Comparison of ENCODE assay signal across 12 cellular contexts in genomic region chr2:31297751-31298150, GRCh38.
DNase-seq lines count a peak whose midpoint lies in the region; ATAC-seq, FAIRE-seq and TF ChIP-seq lines count a peak whose summit lies in the region.
"Had no signal": no experiment of that assay in that cellular context is flagged by ENCODE, and none has a peak within 500 bp of the region (broad histone marks: within the 10 kb centered on the region; RNA-seq: fewer than 3 reads in every experiment).

No MANE protein-coding gene starts in this region.

- DNase-seq in A549 (ENCODE audit: low read depth in 1 of 2, low spot score in 1 of 2), result peak; percentile 40 to 42
- peak; percentile 18 for DNase-seq in GM13977 (ENCODE audit: low spot score)
- DNase-seq in kidney epithelial cell (ENCODE audit: low read depth), result peak; percentile 56
- no peak for DNase-seq in NCI-H748 treated with DMSO at 0.1 percent for 48 hours (lab: John Stamatoyannopoulos, UW)
- no peak for DNase-seq in globus pallidus (ENCODE audit: low spot score)
- DNase-seq in immature natural killer cell, result no peak
- DNase-seq: activated CD4-positive, alpha-beta T cell treated with anti-CD3 and anti-CD28 coated beads, Interleukin-2, amount 50 U/mL, for 1 hour; NCI-H524 treated with DMSO at 0.1 percent for 48 hours; pancreas had no signal

- H3K27me3 ChIP-seq in kidney epithelial cell (ENCODE audit: control insufficient read depth, insufficient read depth, low read length), result no peaks in the 10 kb centered on the region
- H3K27me3 ChIP-seq: hepatocyte, pancreas had no signal

- H3K9me3 Mint-ChIP-seq in immature natural killer cell, result no peaks in the 10 kb centered on the region

- no peaks in the 10 kb centered on the region for H3K4me1 Mint-ChIP-seq in immature natural killer cell

- peak; percentile 45 to 52; a peak in 5 of 6 replicates for ATAC-seq in A549
- peak; percentile 25; the same call in 1 of the 3 replicates for ATAC-seq in SK-N-SH treated with all-trans-retinoic acid at 6 μM for 48 hours
- no peak for ATAC-seq in GM18511 (IDR thresholded peaks at IDR 0.05; ENCODE audit: unreplicated experiment)
- ATAC-seq: pancreas had no signal

- POLR2A ChIA-PET in A549 (lab: Yijun Ruan, JAX), result no interaction called here

- in situ Hi-C loops in GM13977 (cut with MboI; ENCODE audit: low pct_unique_long_range_greater_than_20kb, low sequenced_read_pairs, unreplicated experiment), result no loop called here

- no peak overlapping the region for H3K4me2 ChIP-seq in A549
- H3K4me2 ChIP-seq: hepatocyte had no signal

- no peaks in the 10 kb centered on the region for H3K9me3 ChIP-seq in A549
- H3K9me3 ChIP-seq: pancreas had no signal

- no peak overlapping the region for H3K27ac Mint-ChIP-seq in immature natural killer cell

- H3K4me1 ChIP-seq in A549, result peaks cover 10% of the 10 kb centered on the region; the same call in 2 of the 3 replicates
- H3K4me1 ChIP-seq: pancreas had no signal

- CTCF ChIA-PET in A549 (lab: Yijun Ruan, JAX), result interaction anchor here (0.9 to 1.2 kb wide), 4 partner anchors 15 to 64 kb away, joined by 3 read pairs; partner anchors contain the start of gene EHD3

- H3K36me3 ChIP-seq in kidney epithelial cell (ENCODE audit: control insufficient read depth, insufficient read depth, low read length), result no peaks in the 10 kb centered on the region
- H3K36me3 ChIP-seq: pancreas had no signal

- TF ChIP-seq EP300 in A549 (IDR thresholded peaks at IDR 0.05), result no peak

- 48% methylated on average over 1 of the region's 1 CpG for WGBS in A549 (ENCODE audit: missing lambda C conversion rate)

- TF ChIP-seq CTCF in A549 (IDR thresholded peaks at IDR 0.05) (no peak), GM13977 (IDR thresholded peaks at IDR 0.05; ENCODE audit: extremely low read depth, insufficient read depth, missing control alignments) (no peak), kidney epithelial cell (IDR thresholded peaks at IDR 0.05; ENCODE audit: insufficient read depth, low read length, poor library complexity, severe bottlenecking) (no peak)

- TF ChIP-seq RAD21 in A549 (conservative IDR thresholded peaks at IDR 0.05 in 1 of 2, IDR thresholded peaks at IDR 0.05 in 1 of 2), result no peak

- no peaks in the 10 kb centered on the region for H3K36me3 Mint-ChIP-seq in immature natural killer cell

- H3K27ac ChIP-seq in A549, result no peak overlapping the region
- H3K27ac ChIP-seq: hepatocyte, pancreas had no signal

- FAIRE-seq in A549 (lab: Jason Lieb, UNC), result peak; percentile 18
- FAIRE-seq: pancreas had no signal

- no peak overlapping the region for H3K4me3 Mint-ChIP-seq in immature natural killer cell

- TF ChIP-seq POLR2A in A549 (IDR thresholded peaks at IDR 0.05; ENCODE audit: low read length), result no peak

- H3K4me3 ChIP-seq in A549 (no peak overlapping the region), kidney epithelial cell (ENCODE audit: low read depth, low read length) (no peak overlapping the region)
- H3K4me3 ChIP-seq: hepatocyte, pancreas had no signal

- peaks cover 0 to 5% (median 0%) of the 10 kb centered on the region in 3 donors for H3K27me3 Mint-ChIP-seq in immature natural killer cell (ENCODE audit: low read depth in 3 of 3)

TF ChIP-seq in A549, 52 proteins besides CTCF, POLR2A, EP300 and RAD21:
- no peak for TF ChIP-seq HOXA7 (CRISPR knock-in tag; IDR thresholded peaks at IDR 0.05)
- no peak for TF ChIP-seq FOSL2 (IDR thresholded peaks at IDR 0.05)
- TF ChIP-seq FOSL2 (CRISPR knock-in tag; IDR thresholded peaks at IDR 0.05), result peak; percentile 68

TF ChIP-seq in SK-N-SH treated with all-trans-retinoic acid at 6 μM for 48 hours, 23 proteins besides CTCF, POLR2A, EP300 and RAD21:
- no peak for TF ChIP-seq ZNF8 (CRISPR knock-in tag; IDR thresholded peaks at IDR 0.05)
- no peak for TF ChIP-seq CSDC2 (CRISPR knock-in tag; IDR thresholded peaks at IDR 0.05)
- no peak for TF ChIP-seq ZFP3 (CRISPR knock-in tag; IDR thresholded peaks at IDR 0.05)
- TF ChIP-seq CREB5 (CRISPR knock-in tag; IDR thresholded peaks at IDR 0.05; ENCODE audit: low read depth), result no peak
- no peak for TF ChIP-seq ZNF70 (CRISPR knock-in tag; IDR thresholded peaks at IDR 0.05)

Comparison
In these comparisons a context has a peak if more than half of its experiments do, and no peak if none do; other contexts are left out.
1. DNase-seq: peak in A549 (2 of 2), GM13977 (single experiment) and kidney epithelial cell (single experiment); none in NCI-H748 treated with DMSO at 0.1 percent for 48 hours (single experiment), globus pallidus (single experiment) and immature natural killer cell (0 of 3).